Comparison of ENCODE assay signal across 8 cellular contexts in genomic region chr19:8389891-8390616, GRCh38.
DNase-seq lines count a peak whose midpoint lies in the region; ATAC-seq and TF ChIP-seq lines count a peak whose summit lies in the region.

Gene RAB11B, plus strand, starts transcription at chr19:8390360. Its CDS starts 57 bp downstream, at chr19:8390417.

- H3K36me3 ChIP-seq in GM06990 (ENCODE audit: control insufficient read depth, insufficient read depth, low read length), result no peaks in the 10 kb centered on the region; the same call in 1 of the 2 replicates

- peak within 1 kb of the TSS; percentile 95 for H3K27ac Mint-ChIP-seq in activated naive CD4-positive, alpha-beta T cell treated with anti-CD3 and anti-CD28 coated beads, Interleukin-2, amount 50 U/mL, for 24 hours

- peak within 1 kb of the TSS; percentile 93 for H3K4me3 Mint-ChIP-seq in activated naive CD4-positive, alpha-beta T cell treated with anti-CD3 and anti-CD28 coated beads, Interleukin-2, amount 50 U/mL, for 24 hours

- H3K27me3 ChIP-seq in GM06990 (replicated peaks; ENCODE audit: control insufficient read depth, insufficient read depth, low read length), result no peaks in the 10 kb centered on the region

- H3K9me3 Mint-ChIP-seq in activated naive CD4-positive, alpha-beta T cell treated with anti-CD3 and anti-CD28 coated beads, Interleukin-2, amount 50 U/mL, for 24 hours, result no peaks in the 10 kb centered on the region

- H3K27me3 Mint-ChIP-seq in activated naive CD4-positive, alpha-beta T cell treated with anti-CD3 and anti-CD28 coated beads, Interleukin-2, amount 50 U/mL, for 24 hours, result no peaks in the 10 kb centered on the region

- peak; percentile 86 for ATAC-seq in HG02588 (IDR thresholded peaks at IDR 0.05; ENCODE audit: unreplicated experiment)
- peak; percentile 98 for ATAC-seq in SK-N-SH treated with all-trans-retinoic acid at 6 μM for 48 hours

- H3K4me3 ChIP-seq in GM06990 (replicated peaks; ENCODE audit: low read depth, low read length), result peak within 1 kb of the TSS; percentile 77

- no peak for TF ChIP-seq CTCF in GM06990 (IDR thresholded peaks at IDR 0.05; ENCODE audit: insufficient read depth, low read length, poor library complexity, severe bottlenecking)

- peak; percentile 99 for DNase-seq in GM06990 (ENCODE audit: extremely low read depth, insufficient read length)
- DNase-seq in NCI-H1092 (lab: John Stamatoyannopoulos, UW), result peak; percentile 99
- peak; percentile 97 for DNase-seq in germinal center (ENCODE audit: low spot score)
- peak; percentile 99 for DNase-seq in non-pigmented ciliary epithelial cell (ENCODE audit: low read depth)
- peak; percentile 100 for DNase-seq in superior temporal gyrus (ENCODE audit: extremely low spot score)

- H3K4me1 Mint-ChIP-seq in activated naive CD4-positive, alpha-beta T cell treated with anti-CD3 and anti-CD28 coated beads, Interleukin-2, amount 50 U/mL, for 24 hours, result peaks cover 23% of the 10 kb centered on the region

- peaks cover 6% of the 10 kb centered on the region for H3K36me3 Mint-ChIP-seq in activated naive CD4-positive, alpha-beta T cell treated with anti-CD3 and anti-CD28 coated beads, Interleukin-2, amount 50 U/mL, for 24 hours

TF ChIP-seq in SK-N-SH treated with all-trans-retinoic acid at 6 μM for 48 hours, 23 proteins besides CTCF, POLR2A, EP300 and RAD21:
- TF ChIP-seq CSDC2 (CRISPR knock-in tag; IDR thresholded peaks at IDR 0.05), result peak; percentile 98
- TF ChIP-seq PATZ1 (CRISPR knock-in tag; IDR thresholded peaks at IDR 0.05; ENCODE audit: borderline replicate concordance), result no peak
- no peak for TF ChIP-seq GLIS3 (CRISPR knock-in tag; IDR thresholded peaks at IDR 0.05)
- TF ChIP-seq ZNF70 (CRISPR knock-in tag; IDR thresholded peaks at IDR 0.05), result no peak
- peak; percentile 95 for TF ChIP-seq TSHZ2 (CRISPR knock-in tag; IDR thresholded peaks at IDR 0.05)
- no peak for TF ChIP-seq TCF4 (CRISPR knock-in tag; IDR thresholded peaks at IDR 0.05; ENCODE audit: borderline replicate concordance)
- peak; percentile 71; the same call in 1 of the 2 replicates for TF ChIP-seq ZFP3 (CRISPR knock-in tag; IDR thresholded peaks at IDR 0.05)
- TF ChIP-seq TOX (CRISPR knock-in tag; IDR thresholded peaks at IDR 0.05; ENCODE audit: borderline replicate concordance), result no peak
- peak; percentile 94 for TF ChIP-seq CREB5 (CRISPR knock-in tag; IDR thresholded peaks at IDR 0.05; ENCODE audit: low read depth)
- no peak; the same call in 1 of the 2 replicates for TF ChIP-seq ZFP30 (CRISPR knock-in tag; IDR thresholded peaks at IDR 0.05)
- TF ChIP-seq CSRNP3 (CRISPR knock-in tag; IDR thresholded peaks at IDR 0.05), result no peak
- TF ChIP-seq ISL1 (CRISPR knock-in tag; IDR thresholded peaks at IDR 0.05), result no peak
- 0 out of 2 replicates have a peak, but pooled peaks have one; percentile 52 for TF ChIP-seq ZNF565 (CRISPR knock-in tag; conservative IDR thresholded peaks at IDR 0.05; ENCODE audit: low read depth)
- TF ChIP-seq OSR1 (CRISPR knock-in tag; IDR thresholded peaks at IDR 0.05), result no peak
- peak; percentile 95; the same call in 1 of the 2 replicates for TF ChIP-seq PPARA (CRISPR knock-in tag; IDR thresholded peaks at IDR 0.05; ENCODE audit: borderline replicate concordance)
- TF ChIP-seq BACH2 (CRISPR knock-in tag; IDR thresholded peaks at IDR 0.05; ENCODE audit: borderline replicate concordance), result peak; percentile 89; the same call in 1 of the 2 replicates
- peak; percentile 23; the same call in 1 of the 2 replicates for TF ChIP-seq ESRRG (CRISPR knock-in tag; IDR thresholded peaks at IDR 0.05)

Comparison
In these comparisons a context has a peak if more than half of its experiments do, and no peak if none do; other contexts are left out.
1. Peak in every context shown above with its lines: DNase-seq, ATAC-seq and H3K4me3 ChIP-seq.